In the genomic region with DNA sequence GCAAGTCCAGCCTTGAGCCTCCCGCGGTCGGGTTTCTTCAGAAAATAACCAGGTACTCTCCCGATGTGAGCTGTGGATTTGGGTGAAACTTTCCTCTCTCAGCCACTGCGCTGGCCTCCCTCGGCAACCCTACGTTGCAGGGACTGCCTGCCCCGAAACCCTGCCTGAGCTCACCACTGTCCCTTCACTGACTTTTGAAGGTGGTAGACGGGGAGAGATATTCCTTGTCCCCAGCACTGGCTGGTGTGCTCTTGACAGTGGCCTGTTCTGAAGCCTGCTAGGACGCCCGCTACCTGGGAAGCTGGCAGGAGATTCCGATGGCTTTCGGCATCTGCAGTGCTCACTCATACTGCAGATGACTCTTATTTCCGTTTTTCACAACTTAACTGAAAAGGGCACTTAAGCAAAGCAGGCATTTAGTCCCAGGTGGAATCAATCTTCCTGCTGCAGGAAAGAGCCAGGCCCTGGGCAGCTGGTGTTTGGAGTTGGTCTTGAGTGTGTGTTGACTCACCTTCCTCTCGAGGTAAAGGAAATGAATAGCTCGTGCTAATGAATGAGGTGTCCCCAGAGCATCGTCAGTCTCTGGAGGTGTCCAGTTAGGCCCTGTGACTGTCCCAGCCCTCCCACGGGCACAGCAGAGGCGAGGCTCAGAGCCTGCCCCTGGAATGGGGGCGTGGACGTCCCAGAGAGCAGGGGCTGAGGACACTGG, we compare ENCODE assay signal across 10 cellular contexts.
DNase-seq lines count a peak whose midpoint lies in the region; ATAC-seq and TF ChIP-seq lines count a peak whose summit lies in the region.
"Had no signal": no experiment of that assay in that cellular context is flagged by ENCODE, and none has a peak within 500 bp of the region (broad histone marks: within the 10 kb centered on the region; RNA-seq: fewer than 3 reads in every experiment).

No MANE protein-coding gene starts in this region.

- no peak for ATAC-seq in GM21423 (IDR thresholded peaks at IDR 0.05; ENCODE audit: unreplicated experiment)
- ATAC-seq: activated naive CD8-positive, alpha-beta T cell treated with anti-CD3 and anti-CD28 coated beads, Interleukin-2, amount 50 U/mL, for 24 hours had no signal

- DNase-seq in DMS79 (lab: John Stamatoyannopoulos, UW), result peak; percentile 57
- peak; percentile 61 for DNase-seq in NB4 (ENCODE audit: low read depth)
- peak; percentile 90 to 92 for DNase-seq in SHP77 (lab: John Stamatoyannopoulos, UW)
- peak; percentile 86 for DNase-seq in kidney tubule cell (ENCODE audit: low spot score)
- no peak for DNase-seq in tibial artery
- DNase-seq in activated gamma-delta T cell treated with Interleukin-2 at 50 U/mL for 16 hours, result no peak
- no peak for DNase-seq in activated T-cell treated with anti-CD3 and anti-CD28 coated beads, Interleukin-2, amount 50 U/mL, for 24 hours
- DNase-seq: activated naive CD8-positive, alpha-beta T cell treated with anti-CD3 and anti-CD28 coated beads, Interleukin-2, amount 50 U/mL, for 24 hours; stimulated activated CD4-positive, alpha-beta T cell treated with anti-CD3 and anti-CD28 coated beads, Interleukin-1b, Interleukin-23, amount 100 ng/mL, for 48 hours had no signal

- H3K27ac ChIP-seq in tibial artery, result no peak overlapping the region

- no peaks in the 10 kb centered on the region for H3K27me3 Mint-ChIP-seq in activated T-cell treated with anti-CD3 and anti-CD28 coated beads, Interleukin-2, amount 50 U/mL, for 24 hours
- H3K27me3 Mint-ChIP-seq: activated naive CD8-positive, alpha-beta T cell treated with anti-CD3 and anti-CD28 coated beads, Interleukin-2, amount 50 U/mL, for 24 hours had no signal

- TF ChIP-seq CTCF in NB4 (IDR thresholded peaks at IDR 0.05; ENCODE audit: low read depth, low read length) (no peak), tibial artery (IDR thresholded peaks at IDR 0.05) (no peak)

- intact Hi-C loops in tibial artery (cut with DNase I; ENCODE audit: low total_unique reads), result no loop called here

- no peaks in the 10 kb centered on the region for H3K9me3 ChIP-seq in tibial artery

- H3K36me3 Mint-ChIP-seq in activated T-cell treated with anti-CD3 and anti-CD28 coated beads, Interleukin-2, amount 50 U/mL, for 24 hours (ENCODE audit: low read depth), result peaks cover 4% of the 10 kb centered on the region

- H3K4me3 Mint-ChIP-seq in activated T-cell treated with anti-CD3 and anti-CD28 coated beads, Interleukin-2, amount 50 U/mL, for 24 hours, result no peak overlapping the region
- H3K4me3 Mint-ChIP-seq: activated naive CD8-positive, alpha-beta T cell treated with anti-CD3 and anti-CD28 coated beads, Interleukin-2, amount 50 U/mL, for 24 hours had no signal

- H3K27ac Mint-ChIP-seq in activated T-cell treated with anti-CD3 and anti-CD28 coated beads, Interleukin-2, amount 50 U/mL, for 24 hours, result no peak overlapping the region
- H3K27ac Mint-ChIP-seq: activated naive CD8-positive, alpha-beta T cell treated with anti-CD3 and anti-CD28 coated beads, Interleukin-2, amount 50 U/mL, for 24 hours had no signal

- H3K36me3 ChIP-seq in tibial artery, result no peaks in the 10 kb centered on the region

- H3K9me3 Mint-ChIP-seq in activated T-cell treated with anti-CD3 and anti-CD28 coated beads, Interleukin-2, amount 50 U/mL, for 24 hours, result no peaks in the 10 kb centered on the region
- H3K9me3 Mint-ChIP-seq: activated naive CD8-positive, alpha-beta T cell treated with anti-CD3 and anti-CD28 coated beads, Interleukin-2, amount 50 U/mL, for 24 hours had no signal

- peaks cover 8% of the 10 kb centered on the region for H3K4me1 Mint-ChIP-seq in activated T-cell treated with anti-CD3 and anti-CD28 coated beads, Interleukin-2, amount 50 U/mL, for 24 hours (ENCODE audit: low read depth)

- no peaks in the 10 kb centered on the region for H3K27me3 ChIP-seq in tibial artery

- no peak overlapping the region for H3K4me3 ChIP-seq in NB4 (ENCODE audit: low read depth, low read length)
- H3K4me3 ChIP-seq in tibial artery, result no peak overlapping the region

- TF ChIP-seq POLR2A in NB4 (IDR thresholded peaks at IDR 0.05; ENCODE audit: extremely low read depth, insufficient read length), result no peak

- peaks cover 0 to 5% (median 0%) of the 10 kb centered on the region in 4 donors for H3K4me1 ChIP-seq in tibial artery

Comparison
In these comparisons a context has a peak if more than half of its experiments do, and no peak if none do; other contexts are left out.
1. DNase-seq: peak in DMS79 (single experiment), NB4 (single experiment), SHP77 (2 of 2) and kidney tubule cell (single experiment); none in tibial artery (0 of 2), activated gamma-delta T cell treated with Interleukin-2 at 50 U/mL for 16 hours (single experiment) and activated T-cell treated with anti-CD3 and anti-CD28 coated beads, Interleukin-2, amount 50 U/mL, for 24 hours (single experiment).